25 cellular contexts compared by ENCODE assay signal in the genomic region with DNA sequence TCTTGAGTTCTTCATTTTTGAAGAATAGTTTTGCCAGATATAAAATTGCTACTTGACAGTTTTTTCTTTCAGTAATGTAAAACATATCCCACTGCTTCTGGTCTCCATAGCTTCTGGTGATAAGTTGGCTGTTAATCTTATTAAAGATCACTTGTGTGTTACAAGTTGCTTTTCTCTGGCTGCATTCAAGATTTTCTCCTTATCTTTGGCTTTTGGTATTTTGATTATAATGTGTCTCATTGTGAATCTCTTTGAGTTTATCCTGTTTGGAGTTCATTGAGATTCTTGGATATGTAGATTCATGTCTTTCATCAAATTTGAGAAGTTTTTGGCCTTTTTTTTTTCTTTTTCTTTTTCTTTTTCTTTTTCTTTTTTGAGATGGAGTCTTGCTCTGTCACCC.
"Had no signal": no experiment of that assay in that cellular context is flagged by ENCODE, and none has a peak within 500 bp of the region (broad histone marks: within the 10 kb centered on the region; RNA-seq: fewer than 3 reads in every experiment).

No MANE protein-coding gene starts in this region.

- H3K4me3 ChIP-seq: adrenal gland, colonic mucosa, PC-9 had no signal

- H3K4me1 Mint-ChIP-seq: activated B cell treated with CpG ODN at 0.5 μM for 24 hours; activated CD4-positive, alpha-beta memory T cell treated with anti-CD3 and anti-CD28 coated beads, Interleukin-2, amount 10 ng/mL, durations not matched to agents 7 days and 5 days; activated CD4-positive, alpha-beta T cell treated with anti-CD3 and anti-CD28 coated beads, Interleukin-2, amount 10 ng/mL, durations not matched to agents 7 days and 5 days; activated naive CD8-positive, alpha-beta T cell treated with anti-CD3 and anti-CD28 coated beads for 36 hours; activated T-helper 17 cell treated with anti-CD3 and anti-CD28 coated beads, Interleukin-2, amount 50 U/mL, for 72 hours; T-helper 17 cell had no signal

- H3K4me3 Mint-ChIP-seq: activated B cell treated with CpG ODN at 0.5 μM for 24 hours; activated CD4-positive, alpha-beta memory T cell treated with anti-CD3 and anti-CD28 coated beads, Interleukin-2, amount 10 ng/mL, durations not matched to agents 7 days and 5 days; activated CD4-positive, alpha-beta T cell treated with anti-CD3 and anti-CD28 coated beads, Interleukin-2, amount 10 ng/mL, durations not matched to agents 7 days and 5 days; activated naive CD4-positive, alpha-beta T cell treated with anti-CD3 and anti-CD28 coated beads for 36 hours; activated naive CD8-positive, alpha-beta T cell treated with anti-CD3 and anti-CD28 coated beads for 36 hours; activated T-helper 17 cell treated with anti-CD3 and anti-CD28 coated beads, Interleukin-2, amount 50 U/mL, for 72 hours; T-helper 17 cell had no signal

- H3K27ac Mint-ChIP-seq: activated B cell treated with CpG ODN at 0.5 μM for 24 hours; activated CD4-positive, alpha-beta memory T cell treated with anti-CD3 and anti-CD28 coated beads, Interleukin-2, amount 10 ng/mL, durations not matched to agents 7 days and 5 days; activated CD4-positive, alpha-beta T cell treated with anti-CD3 and anti-CD28 coated beads, Interleukin-2, amount 10 ng/mL, durations not matched to agents 7 days and 5 days; activated naive CD4-positive, alpha-beta T cell treated with anti-CD3 and anti-CD28 coated beads for 36 hours; activated naive CD8-positive, alpha-beta T cell treated with anti-CD3 and anti-CD28 coated beads for 36 hours; activated T-helper 17 cell treated with anti-CD3 and anti-CD28 coated beads, Interleukin-2, amount 50 U/mL, for 72 hours had no signal

- H3K27me3 ChIP-seq: adrenal gland, colonic mucosa had no signal

- H3K9me3 ChIP-seq: colonic mucosa had no signal

- H3K36me3 ChIP-seq: adrenal gland, colonic mucosa had no signal

- H2AFZ ChIP-seq: PC-9 had no signal

- H3K27ac ChIP-seq: adrenal gland, colonic mucosa, PC-9 had no signal

- H3K4me2 ChIP-seq: PC-9 had no signal

- H3K4me1 ChIP-seq: adrenal gland, colonic mucosa had no signal

- ATAC-seq: activated T-helper 17 cell treated with anti-CD3 and anti-CD28 coated beads, Interleukin-2, amount 50 U/mL, for 72 hours; T-helper 17 cell had no signal

- DNase-seq: activated B cell treated with CpG ODN at 0.5 μM for 24 hours; activated CD4-positive, alpha-beta memory T cell treated with anti-CD3 and anti-CD28 coated beads, Interleukin-2, amount 10 ng/mL, durations not matched to agents 7 days and 5 days; activated CD4-positive, alpha-beta T cell treated with anti-CD3 and anti-CD28 coated beads for 1 hour; activated CD4-positive, alpha-beta T cell treated with anti-CD3 and anti-CD28 coated beads, Interleukin-2, amount 10 ng/mL, durations not matched to agents 7 days and 5 days; activated gamma-delta T cell; activated naive CD4-positive, alpha-beta T cell treated with anti-CD3 and anti-CD28 coated beads for 36 hours; activated naive CD8-positive, alpha-beta T cell treated with anti-CD3 and anti-CD28 coated beads for 36 hours; activated T-cell treated with anti-CD3 and anti-CD28 coated beads for 4 hours; activated T-cell treated with anti-CD3 and anti-CD28 coated beads, Interleukin-2, amount 50 U/mL, for 48 hours; anterior cingulate cortex; caudate nucleus; colonic mucosa; NCI-H146; NCI-H187 treated with DMSO at 0.1 percent for 48 hours; NCI-H2081 treated with DMSO at 0.1 percent for 48 hours; NCI-H345; NCI-H510A; NCI-H69; NK-92 treated with Interleukin-12 subunit alpha and Interleukin-12 subunit beta, amount 100 ng/mL, for 24 hours; PC-9; SHP77 treated with DMSO at 0.1 percent for 48 hours; T-helper 17 cell; T-helper 9 cell had no signal
